Comparison of ENCODE assay signal across 19 cellular contexts in genomic region chr2:229956491-229956890, GRCh38. TPM values are rescaled to one million over a fixed set of nuclear protein-coding genes. Genes with fewer than 3 reads are reported as not detected.
DNase-seq lines count a peak whose midpoint lies in the region; TF ChIP-seq lines count a peak whose summit lies in the region.
"Had no signal": no experiment of that assay in that cellular context is flagged by ENCODE, and none has a peak within 500 bp of the region (broad histone marks: within the 10 kb centered on the region; RNA-seq: fewer than 3 reads in every experiment).

No MANE protein-coding gene starts in this region.

- peaks cover 0 to 9% (median 2%) of the 10 kb centered on the region in 3 experiments; a peak in 3 of 7 replicates for H3K36me3 Mint-ChIP-seq in H9 (ENCODE audit: insufficient read depth in 1 of 3, low read depth in 3 of 3)
- H3K36me3 Mint-ChIP-seq in nephron progenitor cell (ENCODE audit: low read depth): peaks cover 16% of the 10 kb centered on the region
- H3K36me3 Mint-ChIP-seq: CD8-positive, alpha-beta T cell had no signal

- H3K23ac ChIP-seq in H9 (ENCODE audit: insufficient read length, low read depth, low read length) (no peak overlapping the region), trophoblast cell (ENCODE audit: low read length) (no peak overlapping the region)

- no peaks in the 10 kb centered on the region for H4K20me1 ChIP-seq in H9 (ENCODE audit: control insufficient read depth, insufficient read depth, insufficient read length)
- H4K20me1 ChIP-seq: BLaER1 treated with 17β-estradiol and CSF1 and Interleukin-3, amounts not matched to agents 10 nM and 100 nM had no signal

- no peaks in the 10 kb centered on the region for H3K79me2 ChIP-seq in H9 (ENCODE audit: insufficient read depth, low read length)
- H3K79me2 ChIP-seq in trophoblast cell (ENCODE audit: control insufficient read depth, insufficient read depth, low read length, poor library complexity): no peaks in the 10 kb centered on the region

- no peak overlapping the region for H2BK20ac ChIP-seq in H9 (ENCODE audit: low read depth, low read length, poor library complexity, severe bottlenecking)

- H3K36me3 ChIP-seq in trophoblast cell (ENCODE audit: control insufficient read depth in 1 of 2, insufficient read depth in 2 of 2, low read length in 2 of 2): no peaks in the 10 kb centered on the region
- H3K36me3 ChIP-seq: BLaER1 treated with 17β-estradiol and CSF1 and Interleukin-3, amounts not matched to agents 10 nM and 100 nM had no signal

- TF ChIP-seq CTCF in H9 (conservative IDR thresholded peaks at IDR 0.05) (no peak), nephron progenitor cell (IDR thresholded peaks at IDR 0.05) (no peak)

- H2BK120ac ChIP-seq in H9 (ENCODE audit: low read depth, low read length, poor library complexity, severe bottlenecking) (no peak overlapping the region), trophoblast cell (ENCODE audit: insufficient read depth, low read length, poor library complexity) (no peak overlapping the region)

- no peak overlapping the region for H3K14ac ChIP-seq in H9 (ENCODE audit: insufficient read depth, low read length)
- no peak overlapping the region for H3K14ac ChIP-seq in trophoblast cell (ENCODE audit: low read length)

- no peaks in the 10 kb centered on the region; a peak in 1 of 5 replicates for H3K9me3 Mint-ChIP-seq in H9
- no peaks in the 10 kb centered on the region for H3K9me3 Mint-ChIP-seq in nephron progenitor cell
- H3K9me3 Mint-ChIP-seq: CD4-positive, alpha-beta T cell; CD8-positive, alpha-beta T cell had no signal

- no peak overlapping the region for H2AK5ac ChIP-seq in H9 (ENCODE audit: insufficient read length, low read length)
- H2AK5ac ChIP-seq in trophoblast cell (ENCODE audit: low read length): no peak overlapping the region

- H3K56ac ChIP-seq in H9 (ENCODE audit: insufficient read length, low read depth, low read length): no peak overlapping the region

- no peak overlapping the region for H3K18ac ChIP-seq in H9 (ENCODE audit: insufficient read length, low read depth, low read length)
- H3K18ac ChIP-seq in trophoblast cell (ENCODE audit: low read length): no peak overlapping the region

- no peaks in the 10 kb centered on the region for H3K23me2 ChIP-seq in H9 (ENCODE audit: insufficient read length, low read depth, low read length, poor library complexity, severe bottlenecking)

- no peak overlapping the region for H4K12ac ChIP-seq in trophoblast cell (ENCODE audit: low read depth, low read length)

- H3K9me3 ChIP-seq in H9 (ENCODE audit: control insufficient read depth, low read depth, low read length): no peaks in the 10 kb centered on the region
- no peaks in the 10 kb centered on the region for H3K9me3 ChIP-seq in trophoblast cell (ENCODE audit: insufficient read depth, low read depth, low read length)
- H3K9me3 ChIP-seq: A549; BLaER1 treated with 17β-estradiol and CSF1 and Interleukin-3, amounts not matched to agents 10 nM and 100 nM; Caco-2 had no signal

- H3K27ac Mint-ChIP-seq in H9: peak overlapping the region in 2 of 3 experiments; percentile 55 to 68; a peak in 3 of 7 replicates
- H3K27ac Mint-ChIP-seq in nephron progenitor cell: peak overlapping the region; percentile 38
- H3K27ac Mint-ChIP-seq: B cell; CD4-positive, alpha-beta T cell; CD8-positive, alpha-beta T cell had no signal

- H3K27ac ChIP-seq in H9 (ENCODE audit: insufficient read length, low read depth, low read length) (no peak overlapping the region), trophoblast cell (ENCODE audit: low read depth, low read length) (peak overlapping the region; percentile 78)
- H3K27ac ChIP-seq: 22Rv1; A549; BLaER1 treated with 17β-estradiol and CSF1 and Interleukin-3, amounts not matched to agents 10 nM and 100 nM; C4-2B had no signal

- no peak overlapping the region for H3K4me3 Mint-ChIP-seq in H9
- H3K4me3 Mint-ChIP-seq in nephron progenitor cell: no peak overlapping the region
- H3K4me3 Mint-ChIP-seq: B cell; CD4-positive, alpha-beta T cell; CD8-positive, alpha-beta T cell had no signal

- H2BK5ac ChIP-seq in H9 (ENCODE audit: insufficient read length, low read length) (no peak overlapping the region), trophoblast cell (ENCODE audit: low read depth, low read length, poor library complexity) (no peak overlapping the region)

- no peak overlapping the region for H4K5ac ChIP-seq in H9 (ENCODE audit: insufficient read length, low read depth, low read length)

- WGBS in H9 (ENCODE audit: extremely low coverage, insufficient read length, low lambda C conversion rate): no CpG with 5 or more reads among the region's 3 CpGs
- no CpG with 5 or more reads among the region's 3 CpGs for WGBS in trophoblast cell (ENCODE audit: extremely low coverage, insufficient coverage, insufficient read length)

- DNase-seq in H9 (no peak), islet precursor cell (peak; percentile 55), nephron progenitor cell (no peak), trophoblast cell (no peak), HPDE6-E6E7 (ENCODE audit: extremely low spot score) (no peak), hypothalamus (lab: John Stamatoyannopoulos, UW) (no peak)
- no peak for DNase-seq in activated naive CD4-positive, alpha-beta T cell treated with Interleukin-2 at 50 U/mL for 16 hours
- DNase-seq: AML-193; Caco-2; Calu3; CD4-positive, alpha-beta T cell; CD8-positive, alpha-beta T cell; DMS79 treated with DMSO at 0.1 percent for 48 hours; GF-D8 had no signal

- no peak overlapping the region for H4K91ac ChIP-seq in H9 (ENCODE audit: insufficient read length, low read depth, low read length)
- H4K91ac ChIP-seq in trophoblast cell (ENCODE audit: low read depth, low read length): no peak overlapping the region

- H3K4me3 ChIP-seq in trophoblast cell (ENCODE audit: low read depth, low read length): no peak overlapping the region
- H3K4me3 ChIP-seq: A549; BLaER1 treated with 17β-estradiol and CSF1 and Interleukin-3, amounts not matched to agents 10 nM and 100 nM had no signal

- H2BK12ac ChIP-seq in H9 (ENCODE audit: insufficient read length, low read depth, low read length): no peak overlapping the region
- no peak overlapping the region for H2BK12ac ChIP-seq in trophoblast cell (ENCODE audit: low read length)

- H3K9ac ChIP-seq in H9 (ENCODE audit: extremely low read depth, insufficient read length, low read length): no peak overlapping the region
- no peak overlapping the region for H3K9ac ChIP-seq in trophoblast cell (ENCODE audit: low read length)
- H3K9ac ChIP-seq: BLaER1 treated with 17β-estradiol and CSF1 and Interleukin-3, amounts not matched to agents 10 nM and 100 nM had no signal

- no peak overlapping the region for H2AFZ ChIP-seq in H9 (ENCODE audit: low read length)
- no peak overlapping the region for H2AFZ ChIP-seq in trophoblast cell (ENCODE audit: insufficient read depth, low read length, poor library complexity)

- H3K79me1 ChIP-seq in H9 (ENCODE audit: insufficient read depth, low read depth, low read length, poor library complexity, severe bottlenecking) (no peaks in the 10 kb centered on the region), trophoblast cell (ENCODE audit: low read length) (peaks cover 8% of the 10 kb centered on the region)

- H3K4me1 ChIP-seq in H9 (ENCODE audit: insufficient read depth, low read length) (peaks cover 4% of the 10 kb centered on the region; the same call in 1 of the 2 replicates), trophoblast cell (ENCODE audit: control insufficient read depth in 1 of 2, insufficient read depth in 2 of 2, low read length in 2 of 2) (peaks cover 8 to 11% of the 10 kb centered on the region in 2 experiments)
- H3K4me1 ChIP-seq: A549; BLaER1 treated with 17β-estradiol and CSF1 and Interleukin-3, amounts not matched to agents 10 nM and 100 nM had no signal

- H3K4me1 Mint-ChIP-seq in H9: peaks cover 25 to 35% of the 10 kb centered on the region in 2 experiments
- peaks cover 8% of the 10 kb centered on the region for H3K4me1 Mint-ChIP-seq in nephron progenitor cell
- H3K4me1 Mint-ChIP-seq: B cell had no signal

- no peaks in the 10 kb centered on the region for H3K27me3 Mint-ChIP-seq in H9 (ENCODE audit: low read depth)
- H3K27me3 Mint-ChIP-seq in nephron progenitor cell (ENCODE audit: low read depth, poor library complexity): no peaks in the 10 kb centered on the region
- H3K27me3 Mint-ChIP-seq: B cell; CD4-positive, alpha-beta T cell had no signal

- no peak overlapping the region for H3K4ac ChIP-seq in H9 (ENCODE audit: low read depth, low read length)
- H3K4ac ChIP-seq in trophoblast cell (ENCODE audit: low read depth, low read length): no peak overlapping the region

- H3T11ph ChIP-seq in H9 (ENCODE audit: low read length): no peak overlapping the region

- no peak overlapping the region for H4K8ac ChIP-seq in H9 (replicated peaks; ENCODE audit: insufficient read length, low read depth, low read length)
- no peak overlapping the region for H4K8ac ChIP-seq in trophoblast cell (ENCODE audit: low read depth, low read length)

- H3K27me3 ChIP-seq in H9 (ENCODE audit: insufficient read depth, low read length): no peaks in the 10 kb centered on the region
- no peaks in the 10 kb centered on the region for H3K27me3 ChIP-seq in trophoblast cell (ENCODE audit: insufficient read depth, low read length)
- H3K27me3 ChIP-seq: BLaER1 treated with 17β-estradiol and CSF1 and Interleukin-3, amounts not matched to agents 10 nM and 100 nM had no signal

- no peak overlapping the region for H2BK15ac ChIP-seq in H9 (ENCODE audit: low read depth, low read length)

- no peak overlapping the region for H3K4me2 ChIP-seq in H9 (ENCODE audit: insufficient read depth, insufficient read length, low read length)
- H3K4me2 ChIP-seq in trophoblast cell (ENCODE audit: low read length): no peak overlapping the region
- H3K4me2 ChIP-seq: A549; BLaER1 treated with 17β-estradiol and CSF1 and Interleukin-3, amounts not matched to agents 10 nM and 100 nM had no signal

RNA-seq across cellular contexts. Expression of gene FBXO36, which starts 34.2 kb away (rescaled TPM):
- total RNA-seq in H9 (2021): 3.0 and 3.4 TPM in 2 replicates
- 2.7 and 2.9 TPM in 2 replicates for polyA plus RNA-seq in trophoblast cell (2013)

RNA-seq across cellular contexts. Expression of gene TRIP12, which starts 34.7 kb away (rescaled TPM):
- 166 and 172 TPM in 2 replicates for total RNA-seq in H9 (2021)
- 119 and 122 TPM in 2 replicates for polyA plus RNA-seq in trophoblast cell (2013)
